17 cellular contexts compared by ENCODE assay signal in genomic region chr2:44560961-44561360, GRCh38.
DNase-seq lines count a peak whose midpoint lies in the region; ATAC-seq lines count a peak whose summit lies in the region.
"Had no signal": no experiment of that assay in that cellular context is flagged by ENCODE, and none has a peak within 500 bp of the region (broad histone marks: within the 10 kb centered on the region; RNA-seq: fewer than 3 reads in every experiment).

No MANE protein-coding gene starts in this region.

- no peak overlapping the region for H3K9ac ChIP-seq in adipocyte (ENCODE audit: low read length)
- H3K9ac ChIP-seq: BLaER1 treated with 17β-estradiol and CSF1 and Interleukin-3, amounts not matched to agents 10 nM and 100 nM had no signal

- H3K36me3 Mint-ChIP-seq in stimulated activated memory B cell treated with anti-CD40 and anti-IgM and Interleukin-4, amounts not matched to agents 10 μg/mL and 1 μg/mL and 100 μg/mL, for 72 hours, result peaks cover 6% of the 10 kb centered on the region

- no peaks in the 10 kb centered on the region for H3K9me3 ChIP-seq in adipocyte (ENCODE audit: control insufficient read depth, low read length)
- H3K9me3 ChIP-seq: BLaER1 treated with 17β-estradiol and CSF1 and Interleukin-3, amounts not matched to agents 10 nM and 100 nM; MG63 had no signal

- no peak overlapping the region for H3K27ac ChIP-seq in substantia nigra (ENCODE audit: low read depth, low read length, poor library complexity, severe bottlenecking)
- H3K27ac ChIP-seq: BLaER1 treated with 17β-estradiol and CSF1 and Interleukin-3, amounts not matched to agents 10 nM and 100 nM had no signal

- no peaks in the 10 kb centered on the region for H3K9me3 Mint-ChIP-seq in stimulated activated memory B cell treated with anti-CD40 and anti-IgM and Interleukin-4, amounts not matched to agents 10 μg/mL and 1 μg/mL and 100 μg/mL, for 72 hours
- H3K9me3 Mint-ChIP-seq: HFFc6 had no signal

- no peaks in the 10 kb centered on the region for H3K27me3 Mint-ChIP-seq in stimulated activated memory B cell treated with anti-CD40 and anti-IgM and Interleukin-4, amounts not matched to agents 10 μg/mL and 1 μg/mL and 100 μg/mL, for 72 hours

- DNase-seq in HCEC 1CT (peak; percentile 53), adipocyte (ENCODE audit: low read depth) (peak; percentile 34), fibroblast of gingiva (ENCODE audit: low read depth) (peak; percentile 14), NCI-H2107 treated with DMSO at 0.1 percent for 48 hours (lab: John Stamatoyannopoulos, UW; ENCODE audit: unreplicated experiment) (no peak), substantia nigra (lab: John Stamatoyannopoulos, UW) (no peak), A172 (ENCODE audit: low spot score) (no peak)
- DNase-seq: GOT3, HFFc6, KG1, MG63, NCI-H1092 treated with DMSO at 0.1 percent for 48 hours, NCI-H1694 treated with DMSO at 0.1 percent for 48 hours, NCI-H774, SIG-M5 had no signal

- no peak for ATAC-seq in stimulated activated memory B cell treated with anti-CD40 and anti-IgM and Interleukin-4, amounts not matched to agents 10 μg/mL and 1 μg/mL and 100 μg/mL, for 72 hours

- H3K4me3 Mint-ChIP-seq in stimulated activated memory B cell treated with anti-CD40 and anti-IgM and Interleukin-4, amounts not matched to agents 10 μg/mL and 1 μg/mL and 100 μg/mL, for 72 hours, result no peak overlapping the region
- H3K4me3 Mint-ChIP-seq: HFFc6 had no signal

- no peak overlapping the region for H3K4me3 ChIP-seq in adipocyte (ENCODE audit: low read length)
- H3K4me3 ChIP-seq: BLaER1 treated with 17β-estradiol and CSF1 and Interleukin-3, amounts not matched to agents 10 nM and 100 nM; GM12878; MG63 had no signal

- H3K36me3 ChIP-seq in adipocyte (ENCODE audit: control insufficient read depth, insufficient read depth, low read length, severe bottlenecking), result no peaks in the 10 kb centered on the region
- H3K36me3 ChIP-seq: MG63 had no signal

- peak overlapping the region; percentile 3 for H3K27ac Mint-ChIP-seq in stimulated activated memory B cell treated with anti-CD40 and anti-IgM and Interleukin-4, amounts not matched to agents 10 μg/mL and 1 μg/mL and 100 μg/mL, for 72 hours
- H3K27ac Mint-ChIP-seq: HFFc6 had no signal

- no peaks in the 10 kb centered on the region for H3K27me3 ChIP-seq in adipocyte (replicated peaks; ENCODE audit: control insufficient read depth, insufficient read depth, low read length)
- H3K27me3 ChIP-seq: BLaER1 treated with 17β-estradiol and CSF1 and Interleukin-3, amounts not matched to agents 10 nM and 100 nM; MG63 had no signal

- peaks cover 7% of the 10 kb centered on the region for H3K4me1 ChIP-seq in adipocyte (ENCODE audit: control insufficient read depth, insufficient read depth, low read length)

- H3K4me1 Mint-ChIP-seq in stimulated activated memory B cell treated with anti-CD40 and anti-IgM and Interleukin-4, amounts not matched to agents 10 μg/mL and 1 μg/mL and 100 μg/mL, for 72 hours, result peaks cover 5% of the 10 kb centered on the region

Comparison
In these comparisons a context has a peak if more than half of its experiments do, and no peak if none do; other contexts are left out.
1. DNase-seq: peak in HCEC 1CT (single experiment), adipocyte (single experiment) and fibroblast of gingiva (single experiment); none in NCI-H2107 treated with DMSO at 0.1 percent for 48 hours (single experiment), substantia nigra (0 of 49) and A172 (single experiment).